ENCODE assay signal across 8 cellular contexts in genomic region chr18:50880108-50880465, GRCh38. TPM values are rescaled to one million over a fixed set of nuclear protein-coding genes. Genes with fewer than 3 reads are reported as not detected.
DNase-seq lines count a peak whose midpoint lies in the region; ATAC-seq and TF ChIP-seq lines count a peak whose summit lies in the region.

No MANE protein-coding gene starts in this region.

- H3K4me2 ChIP-seq in fibroblast of lung (ENCODE audit: extremely low read depth, insufficient read depth, low read length) = peak overlapping the region; percentile 98

- no peak for DNase-seq in activated CD8-positive, alpha-beta memory T cell treated with anti-CD3 and anti-CD28 coated beads, Interleukin-2, amount 10 ng/mL, durations not matched to agents 7 days and 5 days
- no peak for DNase-seq in activated CD8-positive, alpha-beta memory T cell treated with anti-CD3 and anti-CD28 coated beads, Interleukin-2, amount 50 U/mL, for 48 hours
- no peak for DNase-seq in Panc1 (ENCODE audit: low read depth, low spot score)
- DNase-seq in fibroblast of lung (ENCODE audit: low read depth in 2 of 2) = peak; percentile 8 to 12
- DNase-seq in 8988T = no peak

- CTCF ChIA-PET in activated CD8-positive, alpha-beta memory T cell treated with anti-CD3 and anti-CD28 coated beads, Interleukin-2, amount 10 ng/mL, durations not matched to agents 7 days and 5 days (lab: Charles Lee) = interaction anchor here (0.9 to 1.3 kb wide), 4 partner anchors 31 to 171 kb away, joined by 3 to 4 read pairs (median 4); no protein-coding TSS in a partner anchor
- CTCF ChIA-PET in Panc1 (lab: Charles Lee) = no interaction called here

- H3K27ac ChIP-seq in Panc1 (ENCODE audit: low read length) = peak overlapping the region; percentile 83
- peak overlapping the region; percentile 91 for H3K27ac ChIP-seq in fibroblast of lung (ENCODE audit: insufficient read depth, low read length)
- H3K27ac ChIP-seq in skeletal muscle tissue (ENCODE audit: low read depth, low read length) = no peak overlapping the region

- in situ Hi-C loops in Panc1 (cut with HindIII; ENCODE audit: low pct_unique_long_range_greater_than_20kb, low sequenced_read_pairs) = no loop called here

- no peaks in the 10 kb centered on the region for H3K27me3 Mint-ChIP-seq in activated CD8-positive, alpha-beta memory T cell treated with anti-CD3 and anti-CD28 coated beads, Interleukin-2, amount 10 ng/mL, durations not matched to agents 7 days and 5 days

- H3K79me2 ChIP-seq in fibroblast of lung (ENCODE audit: control insufficient read depth, insufficient read depth, low read length) = peaks cover 31% of the 10 kb centered on the region

- H3K36me3 Mint-ChIP-seq in activated CD8-positive, alpha-beta memory T cell treated with anti-CD3 and anti-CD28 coated beads, Interleukin-2, amount 10 ng/mL, durations not matched to agents 7 days and 5 days = peaks cover 12% of the 10 kb centered on the region

- peaks cover 29% of the 10 kb centered on the region for H3K4me1 Mint-ChIP-seq in activated CD8-positive, alpha-beta memory T cell treated with anti-CD3 and anti-CD28 coated beads, Interleukin-2, amount 10 ng/mL, durations not matched to agents 7 days and 5 days

- H3K9ac ChIP-seq in fibroblast of lung (ENCODE audit: insufficient read depth, low read length) (no peak overlapping the region), skeletal muscle tissue (ENCODE audit: low read depth in 1 of 3, low read length in 3 of 3) (peak overlapping the region; percentile 86 to 94 (median 92))

- H2AFZ ChIP-seq in fibroblast of lung (ENCODE audit: low read length) = peak overlapping the region; percentile 85

- H3K4me1 ChIP-seq in Panc1 (ENCODE audit: control insufficient read depth, insufficient read depth, low read length) (peaks cover 13% of the 10 kb centered on the region), fibroblast of lung (ENCODE audit: control insufficient read depth, extremely low read depth, insufficient read depth, low read length) (no peaks in the 10 kb centered on the region), skeletal muscle tissue (ENCODE audit: control insufficient read depth in 3 of 3, insufficient read depth in 3 of 3, low read length in 3 of 3) (peaks cover 6 to 15% (median 10%) of the 10 kb centered on the region in 3 donors)

- peak overlapping the region; percentile 98 for H3K27ac Mint-ChIP-seq in activated CD8-positive, alpha-beta memory T cell treated with anti-CD3 and anti-CD28 coated beads, Interleukin-2, amount 10 ng/mL, durations not matched to agents 7 days and 5 days

- TF ChIP-seq CTCF in Panc1 (IDR thresholded peaks at IDR 0.05) (no peak), fibroblast of lung (conservative IDR thresholded peaks at IDR 0.05 in 1 of 2, IDR thresholded peaks at IDR 0.05 in 1 of 2; ENCODE audit: low read depth in 1 of 2, low read length in 2 of 2) (no peak)

- no peaks in the 10 kb centered on the region for H3K9me3 Mint-ChIP-seq in activated CD8-positive, alpha-beta memory T cell treated with anti-CD3 and anti-CD28 coated beads, Interleukin-2, amount 10 ng/mL, durations not matched to agents 7 days and 5 days (ENCODE audit: low read depth)

- ATAC-seq in activated CD8-positive, alpha-beta memory T cell treated with anti-CD3 and anti-CD28 coated beads, Interleukin-2, amount 10 ng/mL, durations not matched to agents 7 days and 5 days = no peak
- ATAC-seq in Panc1 (no peak), HG02763 (IDR thresholded peaks at IDR 0.05; ENCODE audit: unreplicated experiment) (no peak), HG03135 (IDR thresholded peaks at IDR 0.05; ENCODE audit: unreplicated experiment) (no peak)

- no peaks in the 10 kb centered on the region for H3K27me3 ChIP-seq in Panc1 (ENCODE audit: control insufficient read depth, insufficient read depth, low read length)
- no peaks in the 10 kb centered on the region for H3K27me3 ChIP-seq in fibroblast of lung (ENCODE audit: control insufficient read depth, insufficient read depth, low read length)
- no peaks in the 10 kb centered on the region for H3K27me3 ChIP-seq in skeletal muscle tissue (ENCODE audit: control insufficient read depth in 3 of 3, insufficient read depth in 3 of 3, low read length in 3 of 3)

- H3K4me3 Mint-ChIP-seq in activated CD8-positive, alpha-beta memory T cell treated with anti-CD3 and anti-CD28 coated beads, Interleukin-2, amount 10 ng/mL, durations not matched to agents 7 days and 5 days = peak overlapping the region; percentile 94

- H3K4me3 ChIP-seq in Panc1 (ENCODE audit: low read depth in 2 of 2, low read length in 2 of 2) (peak overlapping the region; percentile 53 to 84), fibroblast of lung (replicated peaks in 1 of 4; ENCODE audit: control extremely low read depth in 1 of 4, insufficient read depth in 1 of 4, low read depth in 3 of 4, low read length in 4 of 4) (peak overlapping the region; percentile 65 to 94 (median 90)), skeletal muscle tissue (ENCODE audit: low read length in 3 of 3) (peak overlapping the region; percentile 88 to 95 (median 93))

- intact Hi-C loops in Panc1 (cut with micrococcal nuclease; ENCODE audit: unreplicated experiment) = no loop called here

- POLR2A ChIA-PET in Panc1 (lab: Charles Lee) = no interaction called here

- H3K9me3 ChIP-seq in Panc1 (ENCODE audit: control insufficient read depth, insufficient read depth, low read depth, low read length) (no peaks in the 10 kb centered on the region), fibroblast of lung (ENCODE audit: control insufficient read depth, insufficient read depth, low read depth, low read length) (no peaks in the 10 kb centered on the region), skeletal muscle tissue (ENCODE audit: control insufficient read depth in 3 of 3, low read length in 3 of 3) (no peaks in the 10 kb centered on the region)

- no peaks in the 10 kb centered on the region for H3K36me3 ChIP-seq in Panc1 (ENCODE audit: control insufficient read depth, insufficient read depth, low read length)
- no peaks in the 10 kb centered on the region for H3K36me3 ChIP-seq in fibroblast of lung (ENCODE audit: control insufficient read depth, insufficient read depth, low read length)
- H3K36me3 ChIP-seq in skeletal muscle tissue (ENCODE audit: control insufficient read depth in 3 of 3, insufficient read depth in 3 of 3, low read length in 3 of 3) = no peaks in the 10 kb centered on the region

- BruUV-seq in Panc1 (replicated peaks; lab: Mats Ljungman, UMichigan) = TSS peak; percentile 76

- H4K20me1 ChIP-seq in fibroblast of lung (ENCODE audit: control insufficient read depth, extremely low read depth, insufficient read depth, low read length) = no peaks in the 10 kb centered on the region

RNA-seq across cellular contexts. Expression of gene ME2, which starts 1.2 kb away (rescaled TPM):
- 10 to 100 TPM; 77.2 to 86.9 TPM for total RNA-seq in activated CD8-positive, alpha-beta memory T cell treated with anti-CD3 and anti-CD28 coated beads, Interleukin-2, amount 10 ng/mL, durations not matched to agents 7 days and 5 days
- total RNA-seq in Panc1 (2021; ENCODE audit: unreplicated experiment) (38.2 TPM), fibroblast of lung (43.9 and 57.0 TPM in 2 replicates), skeletal muscle tissue (26.1 TPM)
- 18.2 TPM for polyA plus RNA-seq in Panc1 (2012; ENCODE audit: insufficient read length)
- polyA plus RNA-seq in fibroblast of lung = 40.5 and 62.5 TPM in 2 replicates
- 23.2 and 34.6 TPM in 2 replicates for polyA plus RNA-seq in fibroblast of lung (2012)
- polyA minus RNA-seq in fibroblast of lung (ENCODE audit: low replicate concordance) = 11.4 and 15.2 TPM in 2 replicates

Comparison
In these comparisons a context has a peak if more than half of its experiments do, and no peak if none do; other contexts are left out.
1. DNase-seq: peak in fibroblast of lung (2 of 2); none in activated CD8-positive, alpha-beta memory T cell treated with anti-CD3 and anti-CD28 coated beads, Interleukin-2, amount 10 ng/mL, durations not matched to agents 7 days and 5 days (single experiment), activated CD8-positive, alpha-beta memory T cell treated with anti-CD3 and anti-CD28 coated beads, Interleukin-2, amount 50 U/mL, for 48 hours (single experiment), Panc1 (single experiment) and 8988T (single experiment).
2. Peak in every context shown above with its lines, with median percentiles within 50 percentile points of each other: H3K4me3 ChIP-seq.